ENCODE assay signal across 12 cellular contexts in the genomic region with DNA sequence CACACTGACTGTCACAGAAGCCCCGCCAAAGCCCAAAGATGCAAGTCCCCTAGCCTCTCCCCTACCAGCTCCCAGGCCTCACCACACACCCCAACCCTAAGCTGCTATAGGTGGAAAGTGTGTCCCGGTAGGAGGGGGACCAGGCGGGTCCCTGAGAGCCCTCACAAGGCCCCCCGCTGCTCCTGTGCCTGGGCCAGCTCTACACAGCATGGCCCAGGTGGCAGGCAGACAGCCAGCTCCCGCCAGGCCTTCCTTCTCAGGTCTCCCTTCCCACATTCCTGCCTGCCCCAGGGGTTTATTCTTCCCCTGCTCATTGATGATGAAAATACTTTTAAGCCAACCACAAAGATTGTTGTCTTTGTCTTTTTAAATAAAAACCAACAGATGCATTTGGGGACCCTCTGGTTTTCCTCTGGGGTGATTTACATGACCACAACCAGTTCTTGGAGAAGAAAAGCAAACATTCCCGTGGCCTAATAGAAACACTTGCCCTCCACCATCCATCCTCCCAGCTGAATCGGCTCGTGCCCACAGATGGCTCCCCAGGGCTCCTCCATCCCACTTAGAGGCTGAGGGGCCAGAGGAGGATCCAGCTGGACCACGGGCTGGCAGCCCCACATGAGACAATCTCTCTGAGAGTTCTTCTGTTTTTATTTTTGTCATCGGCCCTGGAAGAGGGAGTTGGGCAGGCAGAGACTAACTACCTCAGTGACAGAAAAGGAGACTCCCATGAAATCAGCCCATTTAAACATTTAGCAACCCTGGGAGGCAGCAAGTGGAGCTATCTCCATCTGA.
DNase-seq lines count a peak whose midpoint lies in the region; ATAC-seq and TF ChIP-seq lines count a peak whose summit lies in the region.
"Had no signal": no experiment of that assay in that cellular context is flagged by ENCODE, and none has a peak within 500 bp of the region (broad histone marks: within the 10 kb centered on the region; RNA-seq: fewer than 3 reads in every experiment).

No MANE protein-coding gene starts in this region.

- ATAC-seq in GM19463 (IDR thresholded peaks at IDR 0.05; ENCODE audit: unreplicated experiment) = no peak
- ATAC-seq: heart left ventricle had no signal

- in situ Hi-C loops in astrocyte of the cerebellum (cut with HindIII; ENCODE audit: low sequenced_read_pairs) = no loop called here

- no peak overlapping the region for H3K4me3 ChIP-seq in astrocyte of the cerebellum (ENCODE audit: low read depth, low read length)
- H3K4me3 ChIP-seq: heart left ventricle, MG63, prostate gland had no signal

- intact Hi-C loops in posterior vena cava (cut with DNase I) = no loop called here

- TF ChIP-seq RAD21 in Ishikawa (IDR thresholded peaks at IDR 0.05; ENCODE audit: low read depth) = no peak

- DNase-seq in NCI-H2081 (lab: John Stamatoyannopoulos, UW) = peak; percentile 16 to 19
- no peak for DNase-seq in NCI-H2081 treated with DMSO at 0.1 percent for 48 hours (lab: John Stamatoyannopoulos, UW)
- DNase-seq in astrocyte of the cerebellum (ENCODE audit: low read depth) = peak; percentile 89
- DNase-seq in posterior vena cava (ENCODE audit: low spot score) = peak; percentile 30
- DNase-seq in GDM1 (lab: John Stamatoyannopoulos, UW) = no peak
- no peak for DNase-seq in DMS53 treated with DMSO at 0.1 percent for 48 hours (lab: John Stamatoyannopoulos, UW; ENCODE audit: unreplicated experiment)
- DNase-seq: activated CD8-positive, alpha-beta memory T cell treated with anti-CD3 and anti-CD28 coated beads for 24 hours; MG63 had no signal

- TF ChIP-seq EP300 in Ishikawa (IDR thresholded peaks at IDR 0.05; ENCODE audit: borderline replicate concordance) = peak; percentile 68; the same call in 1 of the 2 replicates

- no peak for TF ChIP-seq CTCF in astrocyte of the cerebellum (IDR thresholded peaks at IDR 0.05; ENCODE audit: low read depth, low read length, missing control alignments)

TF ChIP-seq in Ishikawa, 13 proteins besides CTCF, POLR2A, EP300 and RAD21:
- no peak for TF ChIP-seq CREB1 (IDR thresholded peaks at IDR 0.05; ENCODE audit: low read depth)
- TF ChIP-seq, protein P1, sequence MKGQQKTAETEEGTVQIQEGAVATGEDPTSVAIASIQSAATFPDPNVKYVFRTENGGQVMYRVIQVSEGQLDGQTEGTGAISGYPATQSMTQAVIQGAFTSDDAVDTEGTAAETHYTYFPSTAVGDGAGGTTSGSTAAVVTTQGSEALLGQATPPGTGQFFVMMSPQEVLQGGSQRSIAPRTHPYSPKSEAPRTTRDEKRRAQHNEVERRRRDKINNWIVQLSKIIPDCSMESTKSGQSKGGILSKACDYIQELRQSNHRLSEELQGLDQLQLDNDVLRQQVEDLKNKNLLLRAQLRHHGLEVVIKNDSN (IDR thresholded peaks at IDR 0.05) = no peak
- TF ChIP-seq TEAD4 (IDR thresholded peaks at IDR 0.05) = peak; percentile 86
- peak; percentile 86 for TF ChIP-seq NFIC (IDR thresholded peaks at IDR 0.05)
- TF ChIP-seq FOXM1 (IDR thresholded peaks at IDR 0.05; ENCODE audit: borderline replicate concordance, low read depth) = no peak
- no peak for TF ChIP-seq CEBPB (IDR thresholded peaks at IDR 0.05)
- no peak for TF ChIP-seq TAF1 (IDR thresholded peaks at IDR 0.05; ENCODE audit: low read depth)
- peak; percentile 79 for TF ChIP-seq TCF12 (IDR thresholded peaks at IDR 0.05; ENCODE audit: low read depth)
- no peak for TF ChIP-seq YY1 (IDR thresholded peaks at IDR 0.05; ENCODE audit: low read depth)
- TF ChIP-seq ZBTB7A (IDR thresholded peaks at IDR 0.05; ENCODE audit: low read depth) = peak; percentile 27; the same call in 1 of the 2 replicates
- TF ChIP-seq, protein P2, sequence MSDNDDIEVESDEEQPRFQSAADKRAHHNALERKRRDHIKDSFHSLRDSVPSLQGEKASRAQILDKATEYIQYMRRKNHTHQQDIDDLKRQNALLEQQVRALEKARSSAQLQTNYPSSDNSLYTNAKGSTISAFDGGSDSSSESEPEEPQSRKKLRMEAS (IDR thresholded peaks at IDR 0.05) = no peak
- TF ChIP-seq, protein P3, sequence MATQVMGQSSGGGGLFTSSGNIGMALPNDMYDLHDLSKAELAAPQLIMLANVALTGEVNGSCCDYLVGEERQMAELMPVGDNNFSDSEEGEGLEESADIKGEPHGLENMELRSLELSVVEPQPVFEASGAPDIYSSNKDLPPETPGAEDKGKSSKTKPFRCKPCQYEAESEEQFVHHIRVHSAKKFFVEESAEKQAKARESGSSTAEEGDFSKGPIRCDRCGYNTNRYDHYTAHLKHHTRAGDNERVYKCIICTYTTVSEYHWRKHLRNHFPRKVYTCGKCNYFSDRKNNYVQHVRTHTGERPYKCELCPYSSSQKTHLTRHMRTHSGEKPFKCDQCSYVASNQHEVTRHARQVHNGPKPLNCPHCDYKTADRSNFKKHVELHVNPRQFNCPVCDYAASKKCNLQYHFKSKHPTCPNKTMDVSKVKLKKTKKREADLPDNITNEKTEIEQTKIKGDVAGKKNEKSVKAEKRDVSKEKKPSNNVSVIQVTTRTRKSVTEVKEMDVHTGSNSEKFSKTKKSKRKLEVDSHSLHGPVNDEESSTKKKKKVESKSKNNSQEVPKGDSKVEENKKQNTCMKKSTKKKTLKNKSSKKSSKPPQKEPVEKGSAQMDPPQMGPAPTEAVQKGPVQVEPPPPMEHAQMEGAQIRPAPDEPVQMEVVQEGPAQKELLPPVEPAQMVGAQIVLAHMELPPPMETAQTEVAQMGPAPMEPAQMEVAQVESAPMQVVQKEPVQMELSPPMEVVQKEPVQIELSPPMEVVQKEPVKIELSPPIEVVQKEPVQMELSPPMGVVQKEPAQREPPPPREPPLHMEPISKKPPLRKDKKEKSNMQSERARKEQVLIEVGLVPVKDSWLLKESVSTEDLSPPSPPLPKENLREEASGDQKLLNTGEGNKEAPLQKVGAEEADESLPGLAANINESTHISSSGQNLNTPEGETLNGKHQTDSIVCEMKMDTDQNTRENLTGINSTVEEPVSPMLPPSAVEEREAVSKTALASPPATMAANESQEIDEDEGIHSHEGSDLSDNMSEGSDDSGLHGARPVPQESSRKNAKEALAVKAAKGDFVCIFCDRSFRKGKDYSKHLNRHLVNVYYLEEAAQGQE (IDR thresholded peaks at IDR 0.05; ENCODE audit: low read depth) = no peak
- TF ChIP-seq EGR1 (IDR thresholded peaks at IDR 0.05) = no peak

Comparison
In these comparisons a context has a peak if more than half of its experiments do, and no peak if none do; other contexts are left out.
1. DNase-seq: peak in NCI-H2081 (2 of 2), astrocyte of the cerebellum (single experiment) and posterior vena cava (single experiment); none in NCI-H2081 treated with DMSO at 0.1 percent for 48 hours (single experiment), GDM1 (single experiment) and DMS53 treated with DMSO at 0.1 percent for 48 hours (single experiment).